Comparison of ENCODE assay signal across 17 cellular contexts in the genomic region with DNA sequence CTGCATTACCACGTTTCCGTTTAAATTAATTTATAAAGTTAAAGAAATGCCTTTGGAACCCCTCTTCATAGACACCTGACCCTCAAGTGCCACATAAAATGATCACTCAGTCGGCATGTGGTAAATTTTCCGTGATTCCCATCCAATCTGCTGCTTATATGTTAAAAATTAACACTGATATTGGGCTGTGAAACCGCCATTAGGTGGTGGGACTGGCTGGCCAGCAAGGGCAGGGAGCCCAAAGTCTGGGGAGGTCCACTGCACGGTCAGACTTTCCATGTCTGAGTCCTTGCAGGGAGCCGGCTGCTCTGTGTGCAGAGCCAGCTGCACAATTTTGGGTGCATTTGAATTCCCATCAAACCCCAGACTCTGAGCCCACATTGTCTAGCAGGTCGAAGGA.
A peak's percentile ranks its signal among the peaks of the same experiment; 100 is the strongest.
DNase-seq lines count a peak whose midpoint lies in the region; TF ChIP-seq lines count a peak whose summit lies in the region.
"Had no signal": no experiment of that assay in that cellular context is flagged by ENCODE, and none has a peak within 500 bp of the region (broad histone marks: within the 10 kb centered on the region; RNA-seq: fewer than 3 reads in every experiment).

No MANE protein-coding gene starts in this region.

- H3K9me3 ChIP-seq in PC-9 (ENCODE audit: insufficient read depth, low read depth) (no peaks in the 10 kb centered on the region), smooth muscle cell (replicated peaks; ENCODE audit: low read depth) (no peaks in the 10 kb centered on the region), right atrium auricular region (no peaks in the 10 kb centered on the region)
- no peaks in the 10 kb centered on the region for H3K9me3 ChIP-seq in effector memory CD4-positive, alpha-beta T cell (ENCODE audit: control insufficient read depth, low read length)
- H3K9me3 ChIP-seq: Caco-2 had no signal

- no peak for DNase-seq in PC-9
- DNase-seq in epithelial cell of prostate (ENCODE audit: low read depth, low spot score): no peak
- DNase-seq in mesothelial cell of epicardium (ENCODE audit: low spot score in 2 of 2, unreplicated experiment in 2 of 2): no peak
- DNase-seq in smooth muscle cell (lab: John Stamatoyannopoulos, UW; ENCODE audit: unreplicated experiment): no peak
- DNase-seq in effector memory CD4-positive, alpha-beta T cell: no peak
- DNase-seq in right atrium auricular region (ENCODE audit: low spot score): no peak
- DNase-seq in activated CD4-positive, alpha-beta T cell treated with anti-CD3 and anti-CD28 coated beads, Interleukin-2, amount 50 U/mL, for 1 hour: no peak
- DNase-seq: AML-193; Caco-2; CD4-positive, CD25-positive, alpha-beta regulatory T cell; DMS153; EL; HFFc6; NCI-H1417; NCI-H187 treated with DMSO at 0.1 percent for 48 hours; NCI-H446; NCI-H69 had no signal

- H3K4me2 ChIP-seq in PC-9 (0 out of 2 replicates have a peak overlapping the region, but pooled peaks have one; percentile 19), smooth muscle cell (peak overlapping the region; percentile 68)

- H3F3A ChIP-seq in PC-9 (ENCODE audit: insufficient read depth, low read depth) (no peaks in the 10 kb centered on the region), smooth muscle cell (ENCODE audit: low read depth) (peaks cover 27% of the 10 kb centered on the region)

- peak overlapping the region; percentile 58 for H3K27ac Mint-ChIP-seq in mesothelial cell of epicardium

- intact Hi-C loops in PC-9 (cut with micrococcal nuclease; ENCODE audit: unreplicated experiment): no loop called here

- H3K79me2 ChIP-seq in PC-9 (ENCODE audit: low read depth) (no peaks in the 10 kb centered on the region), smooth muscle cell (ENCODE audit: low read depth) (peaks cover 22% of the 10 kb centered on the region)

- H3K4me3 Mint-ChIP-seq in mesothelial cell of epicardium: no peak overlapping the region
- H3K4me3 Mint-ChIP-seq: CD4-positive, CD25-positive, alpha-beta regulatory T cell; HFFc6 had no signal

- H3K27ac ChIP-seq in PC-9 (no peak overlapping the region), epithelial cell of prostate (peak overlapping the region; percentile 97), smooth muscle cell (ENCODE audit: low read depth) (peak overlapping the region; percentile 96), right atrium auricular region (no peak overlapping the region)
- H3K27ac ChIP-seq in effector memory CD4-positive, alpha-beta T cell (ENCODE audit: insufficient read depth, low read length, poor library complexity, severe bottlenecking): no peak overlapping the region

- TF ChIP-seq CTCF in PC-9 (conservative IDR thresholded peaks at IDR 0.05): no peak
- TF ChIP-seq CTCF in mesothelial cell of epicardium (IDR thresholded peaks at IDR 0.05; ENCODE audit: unreplicated experiment): no peak
- no peak for TF ChIP-seq CTCF in smooth muscle cell (IDR thresholded peaks at IDR 0.05; ENCODE audit: borderline replicate concordance, insufficient read depth, poor library complexity, severe bottlenecking)
- no peak for TF ChIP-seq CTCF in right atrium auricular region (IDR thresholded peaks at IDR 0.05)

- H2AFZ ChIP-seq in PC-9 (no peak overlapping the region), smooth muscle cell (ENCODE audit: low read depth) (no peak overlapping the region)

- H4K20me1 ChIP-seq in PC-9 (ENCODE audit: insufficient read depth) (no peaks in the 10 kb centered on the region), smooth muscle cell (ENCODE audit: low read depth) (no peaks in the 10 kb centered on the region)

- no peaks in the 10 kb centered on the region for H3K36me3 Mint-ChIP-seq in mesothelial cell of epicardium
- H3K36me3 Mint-ChIP-seq: CD4-positive, CD25-positive, alpha-beta regulatory T cell had no signal

- H3K27me3 ChIP-seq in PC-9 (ENCODE audit: insufficient read depth, low read depth): no peaks in the 10 kb centered on the region
- no peaks in the 10 kb centered on the region for H3K27me3 ChIP-seq in smooth muscle cell (ENCODE audit: low read depth)
- no peaks in the 10 kb centered on the region for H3K27me3 ChIP-seq in effector memory CD4-positive, alpha-beta T cell (replicated peaks; ENCODE audit: control insufficient read depth, insufficient read depth, low read length, poor library complexity, severe bottlenecking)
- H3K27me3 ChIP-seq in right atrium auricular region: no peaks in the 10 kb centered on the region

- no TSS peak for BruUV-seq in PC-9 (replicated peaks; lab: Mats Ljungman, UMichigan)

- H3K9me2 ChIP-seq in PC-9 (ENCODE audit: insufficient read depth): no peaks in the 10 kb centered on the region

- peaks cover 9% of the 10 kb centered on the region for H3K4me1 ChIP-seq in PC-9 (replicated peaks; ENCODE audit: insufficient read depth)
- H3K4me1 ChIP-seq in smooth muscle cell (ENCODE audit: low read depth): peaks cover 20% of the 10 kb centered on the region
- no peaks in the 10 kb centered on the region for H3K4me1 ChIP-seq in effector memory CD4-positive, alpha-beta T cell (ENCODE audit: control insufficient read depth, insufficient read depth, low read length, poor library complexity, severe bottlenecking)
- H3K4me1 ChIP-seq in right atrium auricular region: peaks cover 0 to 9% of the 10 kb centered on the region in 2 donors

- H3K36me3 ChIP-seq in PC-9 (ENCODE audit: low read depth) (no peaks in the 10 kb centered on the region), smooth muscle cell (ENCODE audit: low read depth) (no peaks in the 10 kb centered on the region), right atrium auricular region (no peaks in the 10 kb centered on the region)
- H3K36me3 ChIP-seq in effector memory CD4-positive, alpha-beta T cell (ENCODE audit: control insufficient read depth, insufficient read depth, low read length): no peaks in the 10 kb centered on the region

- 53% methylated on average over 8 of the region's 8 CpGs for WGBS in smooth muscle cell (ENCODE audit: low lambda C conversion rate)

- POLR2A ChIA-PET in PC-9 (lab: Charles Lee; ENCODE audit: unreplicated experiment): no interaction called here

- CTCF ChIA-PET in PC-9 (lab: Charles Lee): no interaction called here

- H3K4me3 ChIP-seq in PC-9 (no peak overlapping the region), smooth muscle cell (no peak overlapping the region), right atrium auricular region (no peak overlapping the region)
- H3K4me3 ChIP-seq in effector memory CD4-positive, alpha-beta T cell (ENCODE audit: insufficient read depth, low read depth, low read length, poor library complexity, severe bottlenecking): no peak overlapping the region

- H3K9me3 Mint-ChIP-seq in mesothelial cell of epicardium: no peaks in the 10 kb centered on the region
- H3K9me3 Mint-ChIP-seq: CD4-positive, CD25-positive, alpha-beta regulatory T cell; HFFc6 had no signal

- no peak overlapping the region for H3K9ac ChIP-seq in smooth muscle cell (ENCODE audit: low read depth)

- no peaks in the 10 kb centered on the region for H3K27me3 Mint-ChIP-seq in mesothelial cell of epicardium (ENCODE audit: low read depth)
- H3K27me3 Mint-ChIP-seq: CD4-positive, CD25-positive, alpha-beta regulatory T cell had no signal

- peaks cover 34% of the 10 kb centered on the region for H3K4me1 Mint-ChIP-seq in mesothelial cell of epicardium

Comparison
In these comparisons a context has a peak if more than half of its experiments do, and no peak if none do; other contexts are left out.
1. H3K27ac ChIP-seq: peak in epithelial cell of prostate (single experiment) and smooth muscle cell (single experiment); none in PC-9 (single experiment), effector memory CD4-positive, alpha-beta T cell (single experiment) and right atrium auricular region (0 of 2).